In genomic region chr5:69415584-69415958, GRCh38 we compare ENCODE assay signal across 8 cellular contexts. TPM values are rescaled to one million over a fixed set of nuclear protein-coding genes. Genes with fewer than 3 reads are reported as not detected.
DNase-seq lines count a peak whose midpoint lies in the region; ATAC-seq and TF ChIP-seq lines count a peak whose summit lies in the region.

No MANE protein-coding gene starts in this region.

- H3K9me3 Mint-ChIP-seq in activated CD4-positive, alpha-beta T cell treated with anti-CD3 and anti-CD28 coated beads, Interleukin-2, amount 10 ng/mL, durations not matched to agents 7 days and 5 days = no peaks in the 10 kb centered on the region
- H3K9me3 Mint-ChIP-seq in activated naive CD8-positive, alpha-beta T cell (ENCODE audit: low read depth) = no peaks in the 10 kb centered on the region

- peaks cover 21% of the 10 kb centered on the region for H3K36me3 ChIP-seq in suprapubic skin

- H3K4me1 Mint-ChIP-seq in activated CD4-positive, alpha-beta T cell treated with anti-CD3 and anti-CD28 coated beads, Interleukin-2, amount 10 ng/mL, durations not matched to agents 7 days and 5 days = peaks cover 10% of the 10 kb centered on the region
- H3K4me1 Mint-ChIP-seq in activated naive CD8-positive, alpha-beta T cell (ENCODE audit: low read depth) = peaks cover 12% of the 10 kb centered on the region

- no peak for TF ChIP-seq EP300 in suprapubic skin (IDR thresholded peaks at IDR 0.05)

- no peaks in the 10 kb centered on the region for H3K27me3 ChIP-seq in suprapubic skin

- H3K4me3 ChIP-seq in suprapubic skin = peak overlapping the region; percentile 62

- peaks cover 11% of the 10 kb centered on the region for H3K36me3 Mint-ChIP-seq in activated CD4-positive, alpha-beta T cell treated with anti-CD3 and anti-CD28 coated beads, Interleukin-2, amount 10 ng/mL, durations not matched to agents 7 days and 5 days (ENCODE audit: low read depth)
- H3K36me3 Mint-ChIP-seq in activated naive CD8-positive, alpha-beta T cell = peaks cover 11% of the 10 kb centered on the region

- 44% methylated on average over 18 of the region's 18 CpGs for WGBS in suprapubic skin

- CTCF ChIA-PET in activated CD4-positive, alpha-beta T cell treated with anti-CD3 and anti-CD28 coated beads, Interleukin-2, amount 10 ng/mL, durations not matched to agents 7 days and 5 days (lab: Charles Lee) = interaction anchor here (1.1 kb wide), 1 partner anchor 9 kb away, joined by 3 read pairs; no protein-coding TSS in a partner anchor

- H3K27ac Mint-ChIP-seq in activated CD4-positive, alpha-beta T cell treated with anti-CD3 and anti-CD28 coated beads, Interleukin-2, amount 10 ng/mL, durations not matched to agents 7 days and 5 days = no peak overlapping the region
- no peak overlapping the region for H3K27ac Mint-ChIP-seq in activated naive CD8-positive, alpha-beta T cell

- peak overlapping the region; percentile 73 for H3K27ac ChIP-seq in suprapubic skin

- no peak for DNase-seq in activated CD4-positive, alpha-beta T cell treated with anti-CD3 and anti-CD28 coated beads, Interleukin-2, amount 10 ng/mL, durations not matched to agents 7 days and 5 days
- no peak for DNase-seq in activated CD4-positive, alpha-beta T cell treated with anti-CD3 and anti-CD28 coated beads for 1 hour
- DNase-seq in islet precursor cell = peak; percentile 69
- DNase-seq in suprapubic skin (ENCODE audit: low spot score in 2 of 2) = no peak
- no peak for DNase-seq in KG1 (lab: John Stamatoyannopoulos, UW)
- no peak for DNase-seq in amniotic stem cell (lab: John Stamatoyannopoulos, UW)

- no peak for ATAC-seq in HG03045 (IDR thresholded peaks at IDR 0.05; ENCODE audit: unreplicated experiment)

- no peak for TF ChIP-seq CTCF in suprapubic skin (IDR thresholded peaks at IDR 0.05)

- peak overlapping the region; percentile 62 for H3K4me3 Mint-ChIP-seq in activated CD4-positive, alpha-beta T cell treated with anti-CD3 and anti-CD28 coated beads, Interleukin-2, amount 10 ng/mL, durations not matched to agents 7 days and 5 days
- peak overlapping the region; percentile 79 for H3K4me3 Mint-ChIP-seq in activated naive CD8-positive, alpha-beta T cell

- POLR2A ChIA-PET in activated CD4-positive, alpha-beta T cell treated with anti-CD3 and anti-CD28 coated beads, Interleukin-2, amount 10 ng/mL, durations not matched to agents 7 days and 5 days (lab: Charles Lee) = no interaction called here

- H3K4me1 ChIP-seq in suprapubic skin = no peaks in the 10 kb centered on the region

- H3K27me3 Mint-ChIP-seq in activated CD4-positive, alpha-beta T cell treated with anti-CD3 and anti-CD28 coated beads, Interleukin-2, amount 10 ng/mL, durations not matched to agents 7 days and 5 days = peaks cover 2% of the 10 kb centered on the region
- H3K27me3 Mint-ChIP-seq in activated naive CD8-positive, alpha-beta T cell = no peaks in the 10 kb centered on the region

- TF ChIP-seq POLR2A in suprapubic skin (IDR thresholded peaks at IDR 0.05) = no peak

- no peaks in the 10 kb centered on the region for H3K9me3 ChIP-seq in suprapubic skin

RNA-seq across cellular contexts. Expression of gene MARVELD2, which starts 0.7 kb away (rescaled TPM):
- total RNA-seq in activated CD4-positive, alpha-beta T cell treated with anti-CD3 and anti-CD28 coated beads, Interleukin-2, amount 10 ng/mL, durations not matched to agents 7 days and 5 days = under 1 TPM; 0.07 to 0.17 TPM
- 10 to 100 TPM; 22.5 to 29.4 (median 26.0) TPM for total RNA-seq in suprapubic skin

RNA-seq across cellular contexts. Expression of gene RAD17, which starts 46.0 kb away (rescaled TPM):
- 10 to 100 TPM; 23.6 to 26.8 TPM for total RNA-seq in activated CD4-positive, alpha-beta T cell treated with anti-CD3 and anti-CD28 coated beads, Interleukin-2, amount 10 ng/mL, durations not matched to agents 7 days and 5 days
- 10 to 100 TPM; 13.0 to 21.1 (median 15.0) TPM for total RNA-seq in suprapubic skin

RNA-seq across cellular contexts. Expression of gene AK6, which starts 46.3 kb away (rescaled TPM):
- 10 to 100 TPM; 26.7 to 33.3 TPM for total RNA-seq in activated CD4-positive, alpha-beta T cell treated with anti-CD3 and anti-CD28 coated beads, Interleukin-2, amount 10 ng/mL, durations not matched to agents 7 days and 5 days
- total RNA-seq in suprapubic skin = 10 to 100 TPM; 14.0 to 43.6 (median 19.4) TPM

RNA-seq across cellular contexts. Expression of gene TAF9, which starts 46.3 kb away (rescaled TPM):
- 10 to 100 TPM; 53.7 to 61.4 TPM for total RNA-seq in activated CD4-positive, alpha-beta T cell treated with anti-CD3 and anti-CD28 coated beads, Interleukin-2, amount 10 ng/mL, durations not matched to agents 7 days and 5 days
- total RNA-seq in suprapubic skin = 10 to 100 TPM; 31.4 to 42.0 (median 39.2) TPM

Comparison
In these comparisons a context has a peak if more than half of its experiments do, and no peak if none do; other contexts are left out.
1. RNA of gene MARVELD2, which starts 0.7 kb away (total RNA-seq): 22.5 to 29.4 TPM in suprapubic skin; 0.07 to 0.17 TPM in activated CD4-positive, alpha-beta T cell treated with anti-CD3 and anti-CD28 coated beads, Interleukin-2, amount 10 ng/mL, durations not matched to agents 7 days and 5 days; every median in the first group is over 10 times any median in the second.